In the genomic region with DNA sequence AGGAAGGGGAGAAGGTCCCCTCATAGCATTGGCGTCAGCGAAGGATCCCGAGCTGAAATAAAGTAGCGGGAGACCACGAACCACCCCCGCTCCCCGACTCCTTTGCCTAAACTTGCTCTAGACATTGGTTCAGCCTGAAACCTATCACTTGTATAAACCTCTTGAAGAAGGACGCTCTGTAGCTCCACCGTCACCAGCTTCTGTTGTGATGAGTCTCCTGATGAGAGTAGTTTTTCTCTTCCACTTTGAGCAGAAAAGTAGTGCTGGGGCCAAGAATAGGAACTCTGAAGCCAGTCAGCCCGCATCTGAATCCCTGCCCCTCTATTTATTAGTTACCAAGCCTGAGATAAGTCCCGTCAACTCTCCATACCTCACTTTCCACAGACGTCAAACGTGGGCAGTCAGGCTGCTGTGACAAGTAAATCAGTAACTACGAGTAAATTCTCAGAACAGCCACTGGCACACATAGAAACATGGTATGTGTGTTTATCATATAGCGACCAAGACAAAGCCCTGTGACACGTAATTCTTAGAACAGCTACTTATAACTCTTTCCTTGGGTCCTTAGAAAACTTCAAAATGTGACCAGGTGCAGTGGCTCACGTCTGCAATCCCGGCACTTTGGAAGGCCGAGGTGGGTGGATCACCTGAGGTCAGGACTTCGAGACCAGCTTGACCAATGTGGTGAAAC, we compare ENCODE assay signal across 9 cellular contexts.
DNase-seq lines count a peak whose midpoint lies in the region; ATAC-seq and TF ChIP-seq lines count a peak whose summit lies in the region.
"Had no signal": no experiment of that assay in that cellular context is flagged by ENCODE, and none has a peak within 500 bp of the region (broad histone marks: within the 10 kb centered on the region; RNA-seq: fewer than 3 reads in every experiment).

No MANE protein-coding gene starts in this region.

- no peak for TF ChIP-seq CTCF in CD4-positive, alpha-beta T cell (IDR thresholded peaks at IDR 0.05)
- TF ChIP-seq CTCF in sigmoid colon (IDR thresholded peaks at IDR 0.05): no peak

- no peak overlapping the region for H3K27ac ChIP-seq in CD4-positive, alpha-beta T cell (ENCODE audit: low read depth, low read length)
- no peak overlapping the region for H3K27ac ChIP-seq in sigmoid colon

- no peak for TF ChIP-seq EP300 in sigmoid colon (IDR thresholded peaks at IDR 0.05)

- H3K4me1 ChIP-seq in sigmoid colon: peaks cover 0 to 40% (median 18%) of the 10 kb centered on the region in 4 donors

- POLR2A ChIA-PET in CD4-positive, alpha-beta T cell (lab: Charles Lee): interaction anchor here (1.7 to 1.8 kb wide), 2 partner anchors 12 to 71 kb away, joined by 5 read pairs; no protein-coding TSS in a partner anchor
- POLR2A ChIA-PET in activated CD8-positive, alpha-beta T cell treated with anti-CD3 and anti-CD28 coated beads, Interleukin-2, amount 10 ng/mL, durations not matched to agents 7 days and 5 days (lab: Charles Lee): interaction anchor here (0.7 to 1.8 kb wide), 5 partner anchors 9 to 71 kb away, joined by 3 to 20 read pairs (median 8); no protein-coding TSS in a partner anchor

- TF ChIP-seq POLR2A in GM19099 (IDR thresholded peaks at IDR 0.05; ENCODE audit: extremely low read depth, insufficient read length, low read depth) (peak; percentile 45), sigmoid colon (IDR thresholded peaks at IDR 0.05) (no peak)

- peak overlapping the region; percentile 91 for H3K27ac Mint-ChIP-seq in CD4-positive, alpha-beta T cell
- H3K27ac Mint-ChIP-seq in activated CD8-positive, alpha-beta T cell treated with anti-CD3 and anti-CD28 coated beads, Interleukin-2, amount 10 ng/mL, durations not matched to agents 7 days and 5 days: peak overlapping the region; percentile 88

- WGBS in sigmoid colon, 2 donors: 69 to 83% methylated on average over 20 of the region's 20 CpGs

- intact Hi-C loops in CD4-positive, alpha-beta T cell (cut with DNase I, micrococcal nuclease): no loop called here
- intact Hi-C loops in sigmoid colon (cut with DNase I): no loop called here

- H3K36me3 ChIP-seq in sigmoid colon: no peaks in the 10 kb centered on the region

- no peaks in the 10 kb centered on the region for H3K27me3 ChIP-seq in CD4-positive, alpha-beta T cell (ENCODE audit: control insufficient read depth, insufficient read depth, low read length)
- no peaks in the 10 kb centered on the region for H3K27me3 ChIP-seq in sigmoid colon

- CTCF ChIA-PET in CD4-positive, alpha-beta T cell (lab: Charles Lee): interaction anchor here (1.1 to 1.2 kb wide), 2 partner anchors 69 to 74 kb away, joined by 3 to 4 read pairs; no protein-coding TSS in a partner anchor
- CTCF ChIA-PET in activated CD8-positive, alpha-beta T cell treated with anti-CD3 and anti-CD28 coated beads, Interleukin-2, amount 10 ng/mL, durations not matched to agents 7 days and 5 days (lab: Charles Lee): interaction anchor here (1.7 kb wide), 1 partner anchor 12 kb away, joined by 7 read pairs; no protein-coding TSS in a partner anchor

- no peak overlapping the region for H3K4me3 ChIP-seq in sigmoid colon

- peak; percentile 65 for ATAC-seq in CD4-positive, alpha-beta T cell (ENCODE audit: poor library complexity)
- peak; percentile 69 for ATAC-seq in HG03025 (IDR thresholded peaks at IDR 0.05; ENCODE audit: low FRiP score, unreplicated experiment)
- ATAC-seq in activated CD8-positive, alpha-beta T cell treated with anti-CD3 and anti-CD28 coated beads, Interleukin-2, amount 10 ng/mL, durations not matched to agents 7 days and 5 days: peak; percentile 68

- no peaks in the 10 kb centered on the region for H3K27me3 Mint-ChIP-seq in CD4-positive, alpha-beta T cell
- H3K27me3 Mint-ChIP-seq in activated CD8-positive, alpha-beta T cell treated with anti-CD3 and anti-CD28 coated beads, Interleukin-2, amount 10 ng/mL, durations not matched to agents 7 days and 5 days (ENCODE audit: low read depth): no peaks in the 10 kb centered on the region

- H3K36me3 Mint-ChIP-seq in CD4-positive, alpha-beta T cell (ENCODE audit: low read depth): peaks cover 79% of the 10 kb centered on the region
- H3K36me3 Mint-ChIP-seq in activated CD8-positive, alpha-beta T cell treated with anti-CD3 and anti-CD28 coated beads, Interleukin-2, amount 10 ng/mL, durations not matched to agents 7 days and 5 days (ENCODE audit: low read depth): peaks cover 53% of the 10 kb centered on the region
- H3K36me3 Mint-ChIP-seq: CD14-positive monocyte had no signal

- peaks cover 1% of the 10 kb centered on the region for H3K9me3 Mint-ChIP-seq in CD4-positive, alpha-beta T cell
- peaks cover 4% of the 10 kb centered on the region for H3K9me3 Mint-ChIP-seq in activated CD8-positive, alpha-beta T cell treated with anti-CD3 and anti-CD28 coated beads, Interleukin-2, amount 10 ng/mL, durations not matched to agents 7 days and 5 days (ENCODE audit: insufficient read depth)

- DNase-seq in CD4-positive, alpha-beta T cell: no peak
- DNase-seq in activated CD8-positive, alpha-beta T cell treated with anti-CD3 and anti-CD28 coated beads, Interleukin-2, amount 10 ng/mL, durations not matched to agents 7 days and 5 days: peak; percentile 47
- no peak for DNase-seq in NK-92 (lab: John Stamatoyannopoulos, UW; ENCODE audit: unreplicated experiment)
- DNase-seq in KG1 (lab: John Stamatoyannopoulos, UW): no peak
- no peak for DNase-seq in NCI-H2029 treated with DMSO at 0.1 percent for 48 hours (lab: John Stamatoyannopoulos, UW)
- no peak for DNase-seq in sigmoid colon

- H3K4me1 Mint-ChIP-seq in CD4-positive, alpha-beta T cell (ENCODE audit: low read depth): peaks cover 86% of the 10 kb centered on the region
- peaks cover 62% of the 10 kb centered on the region for H3K4me1 Mint-ChIP-seq in activated CD8-positive, alpha-beta T cell treated with anti-CD3 and anti-CD28 coated beads, Interleukin-2, amount 10 ng/mL, durations not matched to agents 7 days and 5 days (ENCODE audit: low read depth)
- H3K4me1 Mint-ChIP-seq: CD14-positive monocyte had no signal

- H3K9me3 ChIP-seq in CD4-positive, alpha-beta T cell (ENCODE audit: control insufficient read depth, low read length): no peaks in the 10 kb centered on the region
- no peaks in the 10 kb centered on the region for H3K9me3 ChIP-seq in sigmoid colon

- H3K4me3 Mint-ChIP-seq in CD4-positive, alpha-beta T cell: peak overlapping the region; percentile 76
- peak overlapping the region; percentile 53 for H3K4me3 Mint-ChIP-seq in activated CD8-positive, alpha-beta T cell treated with anti-CD3 and anti-CD28 coated beads, Interleukin-2, amount 10 ng/mL, durations not matched to agents 7 days and 5 days
- H3K4me3 Mint-ChIP-seq: CD14-positive monocyte had no signal
